ENCODE assay signal across 1 cellular context in the genomic region with DNA sequence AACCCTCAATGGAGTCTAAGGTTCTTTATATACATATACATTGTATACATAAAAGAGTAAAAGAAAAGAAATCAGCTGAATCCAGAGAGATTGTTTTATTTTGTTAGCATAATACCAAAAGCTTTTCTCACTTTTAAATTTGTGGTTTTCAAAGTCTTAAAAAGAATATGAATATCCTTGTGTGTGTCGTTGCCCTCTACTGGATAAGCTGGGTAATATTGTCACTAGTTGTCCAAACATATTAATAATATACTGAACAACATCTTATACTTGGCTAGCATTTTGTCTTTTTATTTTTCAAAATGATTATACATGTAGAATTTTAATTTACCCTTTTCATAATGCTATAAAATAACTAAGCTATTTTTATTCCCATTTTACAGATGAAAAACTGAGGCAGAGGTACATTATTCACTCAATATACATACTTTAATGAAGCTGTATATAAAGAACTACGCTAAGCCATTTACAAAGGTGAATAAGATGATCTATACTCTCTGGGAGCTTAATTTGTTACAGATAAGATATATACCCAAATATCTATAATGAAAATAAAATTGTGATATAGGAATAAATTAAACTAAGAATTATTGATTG.
TF ChIP-seq lines count a peak whose summit lies in the region.

No MANE protein-coding gene starts in this region.

TF ChIP-seq in GM23338, 12 proteins besides CTCF, POLR2A, EP300 and RAD21 (continued from another document):
- TF ChIP-seq REST (IDR thresholded peaks at IDR 0.05; ENCODE audit: unreplicated experiment) (no peak), EZH2phosphoT487 (IDR thresholded peaks at IDR 0.05; ENCODE audit: unreplicated experiment) (no peak), ZNF114 (CRISPR knock-in tag; IDR thresholded peaks at IDR 0.05) (no peak)
TF ChIP-seq in GM23338: peak in this region for 0.
